7 cellular contexts compared by ENCODE assay signal in genomic region chr14:24241829-24242443, GRCh38. TPM values are rescaled to one million over a fixed set of nuclear protein-coding genes. Genes with fewer than 3 reads are reported as not detected.
A peak's percentile ranks its signal among the peaks of the same experiment; 100 is the strongest.
DNase-seq lines count a peak whose midpoint lies in the region; ATAC-seq, FAIRE-seq and TF ChIP-seq lines count a peak whose summit lies in the region.

No MANE protein-coding gene starts in this region.

- DNase-seq in GM12892 (ENCODE audit: insufficient read length) (peak; percentile 98), NCI-H1048 (lab: John Stamatoyannopoulos, UW) (peak; percentile 79), astrocyte of the hippocampus (ENCODE audit: low read depth, low spot score) (peak; percentile 97), hypothalamus (lab: John Stamatoyannopoulos, UW) (peak in 32 of 51 donors; percentile 84 to 99 (median 94)), sigmoid colon (peak; percentile 97)

- intact Hi-C loops in sigmoid colon (cut with DNase I), result loop anchor here (2.0 to 5.0 kb wide), 2 partner anchors 125 to 200 kb away; partner anchors contain the start of gene SDR39U1

- H3K36me3 Mint-ChIP-seq in T-helper 1 cell treated with Interleukin-12 subunit alpha and Interleukin-12 subunit beta and Interleukin-4 antibody, amounts not matched to agents 30 μg/mL and 1 μg/mL, for 36 hours (ENCODE audit: low read depth), result peaks cover 37% of the 10 kb centered on the region

- H3K9me3 Mint-ChIP-seq in T-helper 1 cell treated with Interleukin-12 subunit alpha and Interleukin-12 subunit beta and Interleukin-4 antibody, amounts not matched to agents 30 μg/mL and 1 μg/mL, for 36 hours, result no peaks in the 10 kb centered on the region

- TF ChIP-seq CTCF in sigmoid colon (IDR thresholded peaks at IDR 0.05), result peak; percentile 55 to 89 (median 74)

- peak; percentile 9 for FAIRE-seq in GM12892 (lab: Jason Lieb, UNC)

- peak overlapping the region; percentile 95 to 98 (median 97) for H3K27ac ChIP-seq in sigmoid colon

- H3K4me3 Mint-ChIP-seq in T-helper 1 cell treated with Interleukin-12 subunit alpha and Interleukin-12 subunit beta and Interleukin-4 antibody, amounts not matched to agents 30 μg/mL and 1 μg/mL, for 36 hours, result peak overlapping the region; percentile 88

- H3K36me3 ChIP-seq in sigmoid colon, result peaks cover 25 to 44% (median 36%) of the 10 kb centered on the region in 4 donors

- H3K4me3 ChIP-seq in sigmoid colon, result peak overlapping the region; percentile 57 to 81 (median 70)

- H3K4me1 Mint-ChIP-seq in T-helper 1 cell treated with Interleukin-12 subunit alpha and Interleukin-12 subunit beta and Interleukin-4 antibody, amounts not matched to agents 30 μg/mL and 1 μg/mL, for 36 hours (ENCODE audit: low read depth), result peaks cover 46% of the 10 kb centered on the region

- no peaks in the 10 kb centered on the region for H3K27me3 Mint-ChIP-seq in T-helper 1 cell treated with Interleukin-12 subunit alpha and Interleukin-12 subunit beta and Interleukin-4 antibody, amounts not matched to agents 30 μg/mL and 1 μg/mL, for 36 hours (ENCODE audit: low read depth)

- peaks cover 0 to 43% (median 36%) of the 10 kb centered on the region in 4 donors for H3K4me1 ChIP-seq in sigmoid colon

- no peaks in the 10 kb centered on the region for H3K27me3 ChIP-seq in sigmoid colon

- peak; percentile 81 for ATAC-seq in HG02623 (IDR thresholded peaks at IDR 0.05; ENCODE audit: unreplicated experiment)

- TF ChIP-seq EP300 in sigmoid colon (IDR thresholded peaks at IDR 0.05), result no peak

- no peaks in the 10 kb centered on the region for H3K9me3 ChIP-seq in sigmoid colon

- TF ChIP-seq POLR2A in GM12892 (IDR thresholded peaks at IDR 0.05; ENCODE audit: low read depth, low read length) (no peak), sigmoid colon (IDR thresholded peaks at IDR 0.05) (no peak)

- peak overlapping the region; percentile 97 for H3K27ac Mint-ChIP-seq in T-helper 1 cell treated with Interleukin-12 subunit alpha and Interleukin-12 subunit beta and Interleukin-4 antibody, amounts not matched to agents 30 μg/mL and 1 μg/mL, for 36 hours

- WGBS in sigmoid colon, 2 donors, result 1 to 3% methylated on average over 39 of the region's 39 CpGs

RNA-seq across cellular contexts. Expression of gene TINF2, which starts 0.5 kb away (rescaled TPM):
- 38.1 TPM for polyA plus RNA-seq in GM12892 (2012; ENCODE audit: missing spikeins)
- 10 to 100 TPM; 36.6 to 55.3 (median 50.1) TPM for total RNA-seq in sigmoid colon
- 10 to 100 TPM; 41.4 to 54.1 (median 43.5) TPM for polyA plus RNA-seq in sigmoid colon

RNA-seq across cellular contexts. Expression of gene GMPR2, which starts 9.2 kb away (rescaled TPM):
- 60.0 TPM for polyA plus RNA-seq in GM12892 (2012; ENCODE audit: missing spikeins)
- total RNA-seq in sigmoid colon, result 10 to 100 TPM; 44.3 to 63.9 (median 48.3) TPM
- 10 to 100 TPM; 56.5 to 97.1 (median 58.9) TPM for polyA plus RNA-seq in sigmoid colon

RNA-seq across cellular contexts. Expression of gene NEDD8, which starts 9.8 kb away (rescaled TPM):
- polyA plus RNA-seq in GM12892 (2012; ENCODE audit: missing spikeins), result 297 TPM
- 100 to 1,000 TPM; 104 to 217 (median 189) TPM for total RNA-seq in sigmoid colon
- polyA plus RNA-seq in sigmoid colon, result 100 to 1,000 TPM; 204 to 243 (median 221) TPM

RNA-seq across cellular contexts. Expression of gene TGM1, which starts 21.0 kb away (rescaled TPM):
- polyA plus RNA-seq in GM12892 (2012; ENCODE audit: missing spikeins), result 1.4 TPM
- 1 to 10 TPM in 2 of 4 donors, under 1 TPM in 1, not detected in 1; 0.33 to 1.1 (median 1.1) TPM for total RNA-seq in sigmoid colon
- 1 to 10 TPM in 1 of 3 donors, under 1 TPM in 2; 0.60 to 2.7 (median 0.69) TPM for polyA plus RNA-seq in sigmoid colon

RNA-seq across cellular contexts. Expression of gene MDP1, which starts 26.1 kb away (rescaled TPM):
- polyA plus RNA-seq in GM12892 (2012; ENCODE audit: missing spikeins), result 16.0 TPM
- total RNA-seq in sigmoid colon, result 10 to 100 TPM; 22.4 to 31.7 (median 26.5) TPM
- polyA plus RNA-seq in sigmoid colon, result 10 to 100 TPM; 15.1 to 34.2 (median 28.8) TPM

Comparison
In these comparisons a context has a peak if more than half of its experiments do, and no peak if none do; other contexts are left out.
1. Peak in every context shown above with its lines: DNase-seq, ATAC-seq, H3K4me3 ChIP-seq and H3K27ac ChIP-seq.